ENCODE assay signal across 23 cellular contexts in genomic region chr13:51564252-51564651, GRCh38.
"Had no signal": no experiment of that assay in that cellular context is flagged by ENCODE, and none has a peak within 500 bp of the region (broad histone marks: within the 10 kb centered on the region; RNA-seq: fewer than 3 reads in every experiment).

No MANE protein-coding gene starts in this region.

- H3K4me3 ChIP-seq: coronary artery, dorsolateral prefrontal cortex, heart left ventricle, right atrium auricular region, sigmoid colon, skin epidermis, suprapubic skin, tibial artery, upper lobe of left lung, uterus had no signal

- H3K4me1 ChIP-seq: right atrium auricular region, sigmoid colon, tibial artery, uterus had no signal

- H3K27me3 ChIP-seq: dorsolateral prefrontal cortex, heart left ventricle, neutrophil, right atrium auricular region, sigmoid colon, suprapubic skin, tibial artery, upper lobe of left lung, uterus had no signal

- H3K27ac Mint-ChIP-seq: naive thymus-derived CD4-positive, alpha-beta T cell; nephron progenitor cell had no signal

- H3K4me3 Mint-ChIP-seq: naive thymus-derived CD4-positive, alpha-beta T cell; nephron progenitor cell had no signal

- FAIRE-seq: endometrium, frontal cortex, islet of Langerhans had no signal

- H3K36me3 ChIP-seq: heart left ventricle, neutrophil, right atrium auricular region, sigmoid colon, suprapubic skin, tibial artery, upper lobe of left lung, uterus had no signal

- H3K27ac ChIP-seq: coronary artery, dorsolateral prefrontal cortex, heart left ventricle, neutrophil, right atrium auricular region, sigmoid colon, skin epidermis, suprapubic skin, tibial artery had no signal

- ATAC-seq: heart left ventricle; left lobe of liver; naive thymus-derived CD4-positive, alpha-beta T cell had no signal

- H3K9me3 ChIP-seq: right atrium auricular region, sigmoid colon, suprapubic skin, tibial artery, uterus had no signal

- DNase-seq: dorsolateral prefrontal cortex; effector CD8-positive, alpha-beta T cell; heart left ventricle; hippocampal formation; mammary epithelial cell; naive thymus-derived CD4-positive, alpha-beta T cell; nephron progenitor cell; posterior cingulate gyrus; sigmoid colon; stimulated activated CD4-positive, alpha-beta T cell treated with anti-CD3 and anti-CD28 coated beads, Interleukin-2, amount 100 ng/mL, for 24 hours; stimulated activated naive CD4-positive, alpha-beta T cell; tibial artery; upper lobe of left lung; uterus had no signal
